7 cellular contexts compared by ENCODE assay signal in genomic region chr7:30136743-30137485, GRCh38. TPM values are rescaled to one million over a fixed set of nuclear protein-coding genes. Genes with fewer than 3 reads are reported as not detected.
DNase-seq lines count a peak whose midpoint lies in the region; ATAC-seq and TF ChIP-seq lines count a peak whose summit lies in the region.

No MANE protein-coding gene starts in this region.

- peak overlapping the region; percentile 90 for H3K4me3 Mint-ChIP-seq in glutamatergic neuron (ENCODE audit: unreplicated experiment)

- no peaks in the 10 kb centered on the region for H3K36me3 ChIP-seq in GM23248 (ENCODE audit: low read depth)
- no peaks in the 10 kb centered on the region for H3K36me3 ChIP-seq in skeletal muscle satellite cell (ENCODE audit: insufficient read depth, low read length)

- no peaks in the 10 kb centered on the region for H4K20me1 ChIP-seq in GM23248 (ENCODE audit: insufficient read depth)

- no peak overlapping the region for H3K27ac Mint-ChIP-seq in glutamatergic neuron (ENCODE audit: unreplicated experiment)

- H3K4me1 Mint-ChIP-seq in glutamatergic neuron (ENCODE audit: low read depth, unreplicated experiment): no peaks in the 10 kb centered on the region

- no peaks in the 10 kb centered on the region for H3K36me3 Mint-ChIP-seq in glutamatergic neuron (ENCODE audit: unreplicated experiment)

- DNase-seq in GM23248: peak; percentile 58
- DNase-seq in glutamatergic neuron: no peak

- peak overlapping the region; percentile 96 for H3K9ac ChIP-seq in GM23248
- peak overlapping the region; percentile 90 for H3K9ac ChIP-seq in skeletal muscle satellite cell (ENCODE audit: low read depth, low read length)

- H2AFZ ChIP-seq in GM23248: 0 out of 2 replicates have a peak overlapping the region, but pooled peaks have one; percentile 81

- whole genome bisulfite sequencing in GM23248 (ENCODE audit: low coverage in 1 of 2, low lambda C conversion rate in 2 of 2, missing lambda C conversion rate in 2 of 2), 2 experiments: 56 to 60% methylated on average over 7 of the region's 7 CpGs

- H3K4me1 ChIP-seq in GM23248 (ENCODE audit: insufficient read depth) (peaks cover 3% of the 10 kb centered on the region; the same call in 1 of the 2 replicates), skeletal muscle satellite cell (ENCODE audit: control insufficient read depth, insufficient read depth, low read length) (peaks cover 8% of the 10 kb centered on the region)

- H3K9me3 ChIP-seq in GM23248 (ENCODE audit: low read depth): no peaks in the 10 kb centered on the region
- no peaks in the 10 kb centered on the region for H3K9me3 ChIP-seq in skeletal muscle satellite cell (replicated peaks; ENCODE audit: low read length)

- H3F3A ChIP-seq in GM23248 (ENCODE audit: insufficient read depth): peaks cover 12% of the 10 kb centered on the region

- peaks cover 61% of the 10 kb centered on the region for H3K79me2 ChIP-seq in GM23248 (ENCODE audit: insufficient read depth)

- H3K27me3 ChIP-seq in GM23248 (replicated peaks; ENCODE audit: insufficient read depth): no peaks in the 10 kb centered on the region
- no peaks in the 10 kb centered on the region for H3K27me3 ChIP-seq in skeletal muscle satellite cell (ENCODE audit: control insufficient read depth, insufficient read depth, low read length)

- H3K27me3 Mint-ChIP-seq in glutamatergic neuron (ENCODE audit: unreplicated experiment): peaks cover 14% of the 10 kb centered on the region

- H3K4me2 ChIP-seq in GM23248 (ENCODE audit: unreplicated experiment): peak overlapping the region; percentile 90
- H3K4me2 ChIP-seq in skeletal muscle satellite cell (ENCODE audit: low read length): peak overlapping the region; percentile 100

- no peak overlapping the region for H3K27ac ChIP-seq in GM23248

- TF ChIP-seq CTCF in WI38 (IDR thresholded peaks at IDR 0.05; ENCODE audit: low read depth, low read length): no peak
- no peak for TF ChIP-seq CTCF in glutamatergic neuron (IDR thresholded peaks at IDR 0.05; ENCODE audit: partially characterized antibody, unreplicated experiment)

- no peak for ATAC-seq in GM18502 (IDR thresholded peaks at IDR 0.05; ENCODE audit: poor library complexity, unreplicated experiment)
- ATAC-seq in GM21515 (IDR thresholded peaks at IDR 0.05; ENCODE audit: unreplicated experiment): no peak
- no peak for ATAC-seq in HG03175 (IDR thresholded peaks at IDR 0.05; ENCODE audit: unreplicated experiment)

- H3K9me2 ChIP-seq in GM23248 (ENCODE audit: insufficient read depth): no peaks in the 10 kb centered on the region

- H3K4me3 ChIP-seq in GM23248 (peak overlapping the region; percentile 91), WI38 (ENCODE audit: low read depth, low read length) (peak overlapping the region; percentile 91), skeletal muscle satellite cell (ENCODE audit: low read length) (peak overlapping the region; percentile 97)

- peaks cover 11% of the 10 kb centered on the region for H3K9me3 Mint-ChIP-seq in glutamatergic neuron (ENCODE audit: unreplicated experiment)

- in situ Hi-C loops in GM23248 (cut with MboI): no loop called here

RNA-seq across cellular contexts. Expression of gene MTURN, which starts 2.1 kb away (rescaled TPM):
- 22.5 and 23.6 TPM in 2 replicates for total RNA-seq in GM23248 (2014; rRNA removed; shearing (Covaris generic))
- 15.6 and 15.9 TPM in 2 replicates for polyA plus RNA-seq in GM23248 (2016; fragmentation: Nextera tagmentation; extraction: Ambion mirVana)
- total RNA-seq in glutamatergic neuron (ENCODE audit: unreplicated experiment): 32.6 TPM
- 10.4 and 19.7 TPM in 2 replicates for total RNA-seq in skeletal muscle satellite cell (2012; rRNA removed)
